ENCODE assay signal across 8 cellular contexts in genomic region chr10:125060851-125061556, GRCh38.
DNase-seq lines count a peak whose midpoint lies in the region; ATAC-seq and TF ChIP-seq lines count a peak whose summit lies in the region.

No MANE protein-coding gene starts in this region.

- peak in 3 of 4 experiments; percentile 83 to 92 (median 89) for TF ChIP-seq CTCF in gastroesophageal sphincter (IDR thresholded peaks at IDR 0.05)
- TF ChIP-seq CTCF in neutrophil (IDR thresholded peaks at IDR 0.05), result peak; percentile 79

- H3K27ac ChIP-seq in gastroesophageal sphincter, result peak overlapping the region; percentile 85 to 89 (median 88)
- peak overlapping the region; percentile 75 for H3K27ac ChIP-seq in neutrophil

- no peaks in the 10 kb centered on the region for H3K9me3 ChIP-seq in gastroesophageal sphincter
- no peaks in the 10 kb centered on the region for H3K9me3 ChIP-seq in neutrophil

- H3K9me3 Mint-ChIP-seq in activated T-cell treated with anti-CD3 and anti-CD28 coated beads, Interleukin-2, amount 50 U/mL, for 72 hours, result no peaks in the 10 kb centered on the region

- WGBS in gastroesophageal sphincter (ENCODE audit: low coverage in 1 of 2), 2 donors, result 0% methylated on average over 1 of the region's 19 CpGs; no CpG with 5 or more reads in 1 of the 2 donors

- no peak for TF ChIP-seq POLR2A in gastroesophageal sphincter (IDR thresholded peaks at IDR 0.05)

- H3K4me3 ChIP-seq in gastroesophageal sphincter (peak overlapping the region in 1 of 2 donors; percentile 25), neutrophil (ENCODE audit: low read depth in 1 of 2, low read length in 1 of 2) (peak overlapping the region; percentile 44 to 48)

- H3K27me3 Mint-ChIP-seq in activated T-cell treated with anti-CD3 and anti-CD28 coated beads, Interleukin-2, amount 50 U/mL, for 72 hours (ENCODE audit: low read depth), result peaks cover 49% of the 10 kb centered on the region

- H3K4me1 Mint-ChIP-seq in activated T-cell treated with anti-CD3 and anti-CD28 coated beads, Interleukin-2, amount 50 U/mL, for 72 hours (ENCODE audit: low read depth), result peaks cover 19% of the 10 kb centered on the region

- DNase-seq in NK-92 treated with Interleukin-12 subunit alpha and Interleukin-12 subunit beta, amount 100 ng/mL, for 24 hours (lab: John Stamatoyannopoulos, UW), result peak; percentile 12
- DNase-seq in NK-92 (lab: John Stamatoyannopoulos, UW; ENCODE audit: unreplicated experiment) (no peak), NCI-H226 (peak; percentile 41), ureter (ENCODE audit: low spot score) (peak; percentile 90)
- DNase-seq in activated T-cell treated with anti-CD3 and anti-CD28 coated beads, Interleukin-2, amount 50 U/mL, for 72 hours, result peak; percentile 36 to 42

- H3K4me1 ChIP-seq in gastroesophageal sphincter (peaks cover 15 to 100% (median 89%) of the 10 kb centered on the region in 3 donors), neutrophil (ENCODE audit: control insufficient read depth in 1 of 2, insufficient read depth in 1 of 2, low read depth in 1 of 2, low read length in 1 of 2) (peaks cover 80 to 86% of the 10 kb centered on the region in 2 experiments)

- no peaks in the 10 kb centered on the region for H3K36me3 Mint-ChIP-seq in activated T-cell treated with anti-CD3 and anti-CD28 coated beads, Interleukin-2, amount 50 U/mL, for 72 hours (ENCODE audit: insufficient read depth in 2 of 2)

- TF ChIP-seq EP300 in gastroesophageal sphincter (IDR thresholded peaks at IDR 0.05), result no peak

- H3K27me3 ChIP-seq in gastroesophageal sphincter (no peaks in the 10 kb centered on the region), neutrophil (no peaks in the 10 kb centered on the region)

- H3K4me3 Mint-ChIP-seq in activated T-cell treated with anti-CD3 and anti-CD28 coated beads, Interleukin-2, amount 50 U/mL, for 72 hours, result no peak overlapping the region

- H3K36me3 ChIP-seq in gastroesophageal sphincter, result no peaks in the 10 kb centered on the region
- no peaks in the 10 kb centered on the region for H3K36me3 ChIP-seq in neutrophil

- H3K27ac Mint-ChIP-seq in activated T-cell treated with anti-CD3 and anti-CD28 coated beads, Interleukin-2, amount 50 U/mL, for 72 hours, result no peak overlapping the region

- no peak for ATAC-seq in activated T-cell treated with anti-CD3 and anti-CD28 coated beads, Interleukin-2, amount 50 U/mL, for 72 hours (replicated peaks in 1 of 2)
- ATAC-seq in gastroesophageal sphincter, result peak; percentile 68
- no peak for ATAC-seq in GM19351 (IDR thresholded peaks at IDR 0.05; ENCODE audit: unreplicated experiment)
